Comparison of ENCODE assay signal across 20 cellular contexts in genomic region chr10:102311025-102311420, GRCh38.
A peak's percentile ranks its signal among the peaks of the same experiment; 100 is the strongest.
DNase-seq lines count a peak whose midpoint lies in the region; ATAC-seq, FAIRE-seq and TF ChIP-seq lines count a peak whose summit lies in the region.
"Had no signal": no experiment of that assay in that cellular context is flagged by ENCODE, and none has a peak within 500 bp of the region (broad histone marks: within the 10 kb centered on the region; RNA-seq: fewer than 3 reads in every experiment).

No MANE protein-coding gene starts in this region.

- H3K4me3 ChIP-seq in AG04450 (ENCODE audit: low read depth, low read length) (no peak overlapping the region), HEK293 (ENCODE audit: low read depth, low read length) (no peak overlapping the region), bronchial epithelial cell (ENCODE audit: low read depth, low read length) (no peak overlapping the region)
- H3K4me3 ChIP-seq: heart left ventricle, thoracic aorta had no signal

- DNase-seq in AG04450 (ENCODE audit: low read depth, low spot score) (no peak), bronchial epithelial cell (ENCODE audit: low read depth) (peak; percentile 72), nephron progenitor cell (no peak), caudate nucleus (lab: John Stamatoyannopoulos, UW) (no peak)
- no peak for DNase-seq in stimulated activated CD4-positive, alpha-beta T cell treated with anti-CD3 and anti-CD28 coated beads, Interleukin-2, amount 100 ng/mL, for 24 hours
- DNase-seq in activated T-helper 1 cell treated with anti-CD3 and anti-CD28 coated beads, Interleukin-12 subunit alpha, Interleukin-12 subunit beta, Interleukin-2, Interleukin-4 antibody, amounts not matched to agents 30 ng/mL and 10 ng/mL and 1 ng/mL, durations not matched to agents 14 hours and 24 hours and 36 hours (ENCODE audit: low spot score), result no peak
- DNase-seq: activated naive CD8-positive, alpha-beta T cell treated with anti-CD3 and anti-CD28 coated beads, Interleukin-2, amount 50 U/mL, for 24 hours; activated T-cell treated with anti-CD3 and anti-CD28 coated beads, Interleukin-2, amount 50 U/mL, for 1 hour; AML-193; heart left ventricle; MV-4-11; naive thymus-derived CD4-positive, alpha-beta T cell; NCI-H2081 treated with DMSO at 0.1 percent for 48 hours; NCI-H524 treated with DMSO at 0.1 percent for 48 hours; stimulated activated CD4-positive, alpha-beta T cell treated with anti-CD3 and anti-CD28 coated beads, Interleukin-2, amount 100 ng/mL, for 48 hours; stimulated activated CD8-positive, alpha-beta memory T cell treated with anti-CD3 and anti-CD28 coated beads, Interleukin-4, amount 100 ng/mL, for 48 hours; T-cell had no signal

- intact Hi-C loops in activated T-helper 1 cell treated with anti-CD3 and anti-CD28 coated beads, Interleukin-12 subunit alpha, Interleukin-12 subunit beta, Interleukin-2, Interleukin-4 antibody, amounts not matched to agents 30 ng/mL and 10 ng/mL and 1 ng/mL, durations not matched to agents 14 hours and 24 hours and 36 hours (cut with micrococcal nuclease), result no loop called here

- peaks cover 23% of the 10 kb centered on the region; the same call in 1 of the 2 replicates for H3K4me1 ChIP-seq in HEK293 (ENCODE audit: control insufficient read depth, insufficient read depth, low read length)

- H3K27ac Mint-ChIP-seq in nephron progenitor cell, result peak overlapping the region; percentile 2
- no peak overlapping the region for H3K27ac Mint-ChIP-seq in activated T-helper 1 cell treated with anti-CD3 and anti-CD28 coated beads, Interleukin-12 subunit alpha, Interleukin-12 subunit beta, Interleukin-2, Interleukin-4 antibody, amounts not matched to agents 30 ng/mL and 10 ng/mL and 1 ng/mL, durations not matched to agents 14 hours and 24 hours and 36 hours
- H3K27ac Mint-ChIP-seq: activated naive CD8-positive, alpha-beta T cell treated with anti-CD3 and anti-CD28 coated beads, Interleukin-2, amount 50 U/mL, for 24 hours; T-cell had no signal

- TF ChIP-seq CTCF in AG04450 (IDR thresholded peaks at IDR 0.05; ENCODE audit: low read depth, low read length) (no peak), HEK293 (tag by site-specific recombination; IDR thresholded peaks at IDR 0.05) (no peak), bronchial epithelial cell (IDR thresholded peaks at IDR 0.05; ENCODE audit: insufficient read depth, low read length, severe bottlenecking) (no peak), nephron progenitor cell (IDR thresholded peaks at IDR 0.05) (no peak)

- H3K4me3 Mint-ChIP-seq in nephron progenitor cell, result no peak overlapping the region
- H3K4me3 Mint-ChIP-seq in activated T-helper 1 cell treated with anti-CD3 and anti-CD28 coated beads, Interleukin-12 subunit alpha, Interleukin-12 subunit beta, Interleukin-2, Interleukin-4 antibody, amounts not matched to agents 30 ng/mL and 10 ng/mL and 1 ng/mL, durations not matched to agents 14 hours and 24 hours and 36 hours, result no peak overlapping the region
- H3K4me3 Mint-ChIP-seq: activated naive CD8-positive, alpha-beta T cell treated with anti-CD3 and anti-CD28 coated beads, Interleukin-2, amount 50 U/mL, for 24 hours; naive thymus-derived CD4-positive, alpha-beta T cell; T-cell had no signal

- CTCF ChIA-PET in AG04450 (lab: Charles Lee), result interaction anchor here (1.0 kb wide), 1 partner anchor 81 kb away, joined by 3 read pairs; no protein-coding TSS in a partner anchor
- CTCF ChIA-PET in HEK293 (lab: Yijun Ruan, JAX), result interaction anchor here (2.1 kb wide), 1 partner anchor 41 kb away, joined by 9 read pairs; no protein-coding TSS in a partner anchor

- FAIRE-seq in bronchial epithelial cell (lab: Jason Lieb, UNC), result no peak

- peak overlapping the region; percentile 57 for H3K27ac ChIP-seq in AG04450 (ENCODE audit: low read depth, low read length)
- no peak overlapping the region for H3K27ac ChIP-seq in HEK293 (ENCODE audit: extremely low read depth, low read depth, low read length)
- H3K27ac ChIP-seq in caudate nucleus (ENCODE audit: low read depth, low read length), result no peak overlapping the region
- H3K27ac ChIP-seq: thoracic aorta had no signal

- H3K27me3 ChIP-seq in AG04450 (ENCODE audit: control insufficient read depth, insufficient read depth, low read length) (no peaks in the 10 kb centered on the region), bronchial epithelial cell (ENCODE audit: control insufficient read depth, insufficient read depth, low read length) (no peaks in the 10 kb centered on the region)
- H3K27me3 ChIP-seq: heart left ventricle had no signal

- ATAC-seq in HG03520 (IDR thresholded peaks at IDR 0.05; ENCODE audit: unreplicated experiment), result no peak
- ATAC-seq: activated naive CD8-positive, alpha-beta T cell treated with anti-CD3 and anti-CD28 coated beads, Interleukin-2, amount 50 U/mL, for 24 hours; naive thymus-derived CD4-positive, alpha-beta T cell; T-cell had no signal

- POLR2A ChIA-PET in AG04450 (lab: Yijun Ruan, JAX) (no interaction called here), HEK293 (lab: Yijun Ruan, JAX) (no interaction called here)

- H3K9me3 ChIP-seq in AG04450 (ENCODE audit: control insufficient read depth, insufficient read depth, low read length), result no peaks in the 10 kb centered on the region; the same call in 1 of the 2 replicates
- H3K9me3 ChIP-seq in HEK293 (ENCODE audit: control insufficient read depth, insufficient read depth, low read depth, low read length), result no peaks in the 10 kb centered on the region
- H3K9me3 ChIP-seq: heart left ventricle, thoracic aorta had no signal

- H3K4me1 Mint-ChIP-seq in nephron progenitor cell, result peaks cover 52% of the 10 kb centered on the region
- peaks cover 32% of the 10 kb centered on the region for H3K4me1 Mint-ChIP-seq in activated T-helper 1 cell treated with anti-CD3 and anti-CD28 coated beads, Interleukin-12 subunit alpha, Interleukin-12 subunit beta, Interleukin-2, Interleukin-4 antibody, amounts not matched to agents 30 ng/mL and 10 ng/mL and 1 ng/mL, durations not matched to agents 14 hours and 24 hours and 36 hours (ENCODE audit: low read depth)

- peaks cover 11% of the 10 kb centered on the region for H3K9me3 Mint-ChIP-seq in nephron progenitor cell
- H3K9me3 Mint-ChIP-seq in activated T-helper 1 cell treated with anti-CD3 and anti-CD28 coated beads, Interleukin-12 subunit alpha, Interleukin-12 subunit beta, Interleukin-2, Interleukin-4 antibody, amounts not matched to agents 30 ng/mL and 10 ng/mL and 1 ng/mL, durations not matched to agents 14 hours and 24 hours and 36 hours, result no peaks in the 10 kb centered on the region
- H3K9me3 Mint-ChIP-seq: activated naive CD8-positive, alpha-beta T cell treated with anti-CD3 and anti-CD28 coated beads, Interleukin-2, amount 50 U/mL, for 24 hours; T-cell had no signal

- no peaks in the 10 kb centered on the region for H3K27me3 Mint-ChIP-seq in nephron progenitor cell (ENCODE audit: low read depth, poor library complexity)
- no peaks in the 10 kb centered on the region for H3K27me3 Mint-ChIP-seq in activated T-helper 1 cell treated with anti-CD3 and anti-CD28 coated beads, Interleukin-12 subunit alpha, Interleukin-12 subunit beta, Interleukin-2, Interleukin-4 antibody, amounts not matched to agents 30 ng/mL and 10 ng/mL and 1 ng/mL, durations not matched to agents 14 hours and 24 hours and 36 hours (ENCODE audit: insufficient read depth)
- H3K27me3 Mint-ChIP-seq: activated naive CD8-positive, alpha-beta T cell treated with anti-CD3 and anti-CD28 coated beads, Interleukin-2, amount 50 U/mL, for 24 hours; naive thymus-derived CD4-positive, alpha-beta T cell; T-cell had no signal

- peaks cover 0 to 15% of the 10 kb centered on the region in 2 experiments; a peak in 1 of 3 replicates for H3K36me3 ChIP-seq in HEK293 (ENCODE audit: control insufficient read depth in 2 of 2, insufficient read depth in 1 of 2, low read length in 2 of 2)
- peaks cover 3% of the 10 kb centered on the region for H3K36me3 ChIP-seq in bronchial epithelial cell (ENCODE audit: control insufficient read depth, insufficient read depth, low read length)
- H3K36me3 ChIP-seq: thoracic aorta had no signal

- H3K36me3 Mint-ChIP-seq in nephron progenitor cell (ENCODE audit: low read depth), result peaks cover 24% of the 10 kb centered on the region
- H3K36me3 Mint-ChIP-seq in activated T-helper 1 cell treated with anti-CD3 and anti-CD28 coated beads, Interleukin-12 subunit alpha, Interleukin-12 subunit beta, Interleukin-2, Interleukin-4 antibody, amounts not matched to agents 30 ng/mL and 10 ng/mL and 1 ng/mL, durations not matched to agents 14 hours and 24 hours and 36 hours (ENCODE audit: low read depth), result peaks cover 8% of the 10 kb centered on the region

TF ChIP-seq in HEK293, 187 proteins besides CTCF, POLR2A, EP300 and RAD21:
- TF ChIP-seq ZBTB8A (tag by site-specific recombination; IDR thresholded peaks at IDR 0.05) (peak; percentile 23; the same call in 1 of the 2 replicates), ZBTB11 (tag by site-specific recombination; conservative IDR thresholded peaks at IDR 0.05; ENCODE audit: low read depth) (no peak)
TF ChIP-seq in HEK293: peak in this region for 1.
